ENCODE assay signal across 1 cellular context in the genomic region with DNA sequence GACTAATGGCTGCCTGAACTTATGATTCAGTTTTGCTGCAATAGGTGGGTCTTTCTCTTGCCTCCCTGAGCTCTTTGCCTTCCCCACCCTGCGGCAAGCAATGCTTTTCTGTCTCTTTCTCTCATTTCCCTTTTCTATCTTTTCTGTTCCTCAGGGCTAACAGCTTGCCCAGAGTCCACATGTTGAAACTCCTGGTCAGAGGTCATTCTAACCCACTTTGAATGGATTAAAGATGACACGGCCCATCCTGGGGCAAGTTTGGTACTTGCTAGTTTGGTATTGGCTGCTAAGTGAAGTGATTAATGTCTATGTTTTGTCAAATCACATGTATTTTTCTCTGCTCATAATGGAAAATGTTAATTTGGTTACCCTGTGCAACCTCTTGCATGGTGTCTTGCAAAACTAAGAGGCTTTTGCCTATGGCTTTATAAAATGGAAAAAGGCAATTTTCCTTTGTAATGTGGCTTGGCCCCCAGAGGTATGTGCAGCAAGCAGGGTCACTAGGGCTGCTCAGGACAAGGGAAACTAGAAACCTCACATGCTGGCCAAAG.
A peak's percentile ranks its signal among the peaks of the same experiment; 100 is the strongest.
TF ChIP-seq lines count a peak whose summit lies in the region.

No MANE protein-coding gene starts in this region.

TF ChIP-seq in GM12878, 131 proteins besides CTCF, POLR2A, EP300 and RAD21 (continued from another document):
- TF ChIP-seq, protein P1, sequence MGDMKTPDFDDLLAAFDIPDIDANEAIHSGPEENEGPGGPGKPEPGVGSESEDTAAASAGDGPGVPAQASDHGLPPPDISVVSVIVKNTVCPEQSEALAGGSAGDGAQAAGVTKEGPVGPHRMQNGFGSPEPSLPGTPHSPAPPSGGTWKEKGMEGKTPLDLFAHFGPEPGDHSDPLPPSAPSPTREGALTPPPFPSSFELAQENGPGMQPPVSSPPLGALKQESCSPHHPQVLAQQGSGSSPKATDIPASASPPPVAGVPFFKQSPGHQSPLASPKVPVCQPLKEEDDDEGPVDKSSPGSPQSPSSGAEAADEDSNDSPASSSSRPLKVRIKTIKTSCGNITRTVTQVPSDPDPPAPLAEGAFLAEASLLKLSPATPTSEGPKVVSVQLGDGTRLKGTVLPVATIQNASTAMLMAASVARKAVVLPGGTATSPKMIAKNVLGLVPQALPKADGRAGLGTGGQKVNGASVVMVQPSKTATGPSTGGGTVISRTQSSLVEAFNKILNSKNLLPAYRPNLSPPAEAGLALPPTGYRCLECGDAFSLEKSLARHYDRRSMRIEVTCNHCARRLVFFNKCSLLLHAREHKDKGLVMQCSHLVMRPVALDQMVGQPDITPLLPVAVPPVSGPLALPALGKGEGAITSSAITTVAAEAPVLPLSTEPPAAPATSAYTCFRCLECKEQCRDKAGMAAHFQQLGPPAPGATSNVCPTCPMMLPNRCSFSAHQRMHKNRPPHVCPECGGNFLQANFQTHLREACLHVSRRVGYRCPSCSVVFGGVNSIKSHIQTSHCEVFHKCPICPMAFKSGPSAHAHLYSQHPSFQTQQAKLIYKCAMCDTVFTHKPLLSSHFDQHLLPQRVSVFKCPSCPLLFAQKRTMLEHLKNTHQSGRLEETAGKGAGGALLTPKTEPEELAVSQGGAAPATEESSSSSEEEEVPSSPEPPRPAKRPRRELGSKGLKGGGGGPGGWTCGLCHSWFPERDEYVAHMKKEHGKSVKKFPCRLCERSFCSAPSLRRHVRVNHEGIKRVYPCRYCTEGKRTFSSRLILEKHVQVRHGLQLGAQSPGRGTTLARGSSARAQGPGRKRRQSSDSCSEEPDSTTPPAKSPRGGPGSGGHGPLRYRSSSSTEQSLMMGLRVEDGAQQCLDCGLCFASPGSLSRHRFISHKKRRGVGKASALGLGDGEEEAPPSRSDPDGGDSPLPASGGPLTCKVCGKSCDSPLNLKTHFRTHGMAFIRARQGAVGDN (IDR thresholded peaks at IDR 0.05) = peak; percentile 60; the same call in 1 of the 2 replicates
- TF ChIP-seq NR2C1 (IDR thresholded peaks at IDR 0.05) = peak; percentile 60
